In genomic region chr1:164699815-164700491, GRCh38 we compare ENCODE assay signal across 15 cellular contexts.
DNase-seq lines count a peak whose midpoint lies in the region; ATAC-seq, FAIRE-seq and TF ChIP-seq lines count a peak whose summit lies in the region.
"Had no signal": no experiment of that assay in that cellular context is flagged by ENCODE, and none has a peak within 500 bp of the region (broad histone marks: within the 10 kb centered on the region; RNA-seq: fewer than 3 reads in every experiment).

No MANE protein-coding gene starts in this region.

- dilution Hi-C loops in keratinocyte (cut with MboI; ENCODE audit: extremely low pct_ligation_motif_present, low sequenced_read_pairs) = no loop called here

- H3K14ac ChIP-seq in H1 (ENCODE audit: insufficient read length) = no peak overlapping the region

- H3K27me3 ChIP-seq in H1 (replicated peaks in 1 of 4; ENCODE audit: control insufficient read depth in 3 of 4, extremely low read depth in 1 of 4, insufficient read depth in 3 of 4, low read length in 3 of 4) = no peaks in the 10 kb centered on the region
- no peaks in the 10 kb centered on the region for H3K27me3 ChIP-seq in keratinocyte (ENCODE audit: control insufficient read depth, extremely low read depth, insufficient read depth, low read length)

- DNase-seq in NB4 (ENCODE audit: low read depth) (peak; percentile 29), H1 (ENCODE audit: low read depth in 1 of 2, low spot score in 2 of 2) (no peak), keratinocyte (ENCODE audit: low read depth, low spot score) (no peak), superior temporal gyrus (ENCODE audit: extremely low spot score) (peak; percentile 58), mesenteric fat pad (ENCODE audit: low spot score) (no peak), SHP77 (lab: John Stamatoyannopoulos, UW) (no peak), 8988T (no peak)
- DNase-seq: activated CD4-positive, alpha-beta T cell treated with anti-CD3 and anti-CD28 coated beads, Interleukin-2, amount 10 ng/mL, durations not matched to agents 24 days and 14 days; cortex of kidney; DMS79 treated with DMSO at 0.1 percent for 48 hours; mesendoderm; NCI-H187 treated with DMSO at 0.1 percent for 48 hours; T-helper 9 cell had no signal

- H4K20me1 ChIP-seq in H1 (replicated peaks in 1 of 2; ENCODE audit: control insufficient read depth in 1 of 2, insufficient read depth in 2 of 2, low read length in 2 of 2) (peaks cover 7 to 9% of the 10 kb centered on the region in 2 experiments), keratinocyte (ENCODE audit: control insufficient read depth, extremely low read depth, insufficient read depth, low read length) (no peaks in the 10 kb centered on the region)

- H2AFZ ChIP-seq in H1 (ENCODE audit: low read length) = no peak overlapping the region
- peak overlapping the region; percentile 65 for H2AFZ ChIP-seq in keratinocyte (ENCODE audit: control insufficient read depth, low read length)

- ATAC-seq in GM18861 (IDR thresholded peaks at IDR 0.05; ENCODE audit: unreplicated experiment) = no peak

- H3K79me1 ChIP-seq in H1 (ENCODE audit: low read depth, low read length) = peaks cover 9% of the 10 kb centered on the region

- no peaks in the 10 kb centered on the region for H3K23me2 ChIP-seq in H1 (ENCODE audit: low read depth, low read length)

- H3K27ac ChIP-seq in H1 (ENCODE audit: low read depth, low read length) (no peak overlapping the region), keratinocyte (ENCODE audit: control insufficient read depth, insufficient read depth, low read length) (no peak overlapping the region)
- H3K27ac ChIP-seq: BLaER1 treated with 17β-estradiol and CSF1 and Interleukin-3, amounts not matched to agents 10 nM and 100 nM had no signal

- FAIRE-seq in H1 (lab: Jason Lieb, UNC) (no peak), keratinocyte (lab: Jason Lieb, UNC) (no peak)

- H2BK5ac ChIP-seq in H1 (ENCODE audit: low read depth, low read length) = no peak overlapping the region

- H4K8ac ChIP-seq in H1 (ENCODE audit: extremely low read depth, insufficient read depth, low read length) = no peak overlapping the region

- H2AK5ac ChIP-seq in H1 (ENCODE audit: low read depth, low read length) = peak overlapping the region; percentile 70; the same call in 1 of the 2 replicates

- H3K9me3 ChIP-seq in H1 (ENCODE audit: insufficient read depth in 2 of 2, low read depth in 1 of 2, low read length in 1 of 2) = no peaks in the 10 kb centered on the region
- no peaks in the 10 kb centered on the region for H3K9me3 ChIP-seq in keratinocyte (ENCODE audit: control insufficient read depth, low read depth, low read length)
- H3K9me3 ChIP-seq: BLaER1 treated with 17β-estradiol and CSF1 and Interleukin-3, amounts not matched to agents 10 nM and 100 nM had no signal

- 93% methylated on average over 17 of the region's 17 CpGs; no CpG with 5 or more reads in 1 of the 2 experiments for WGBS in H1 (ENCODE audit: extremely low coverage in 1 of 2, insufficient coverage in 1 of 2, insufficient read length in 1 of 2, insufficient replicate concordance in 2 of 2, low coverage in 1 of 2, low lambda C conversion rate in 2 of 2, missing lambda C conversion rate in 1 of 2), 2 experiments

- H3K4me3 ChIP-seq in NB4 (ENCODE audit: low read depth, low read length) (no peak overlapping the region), H1 (ENCODE audit: extremely low read depth in 1 of 4, insufficient read depth in 2 of 4, low read depth in 3 of 4, low read length in 4 of 4) (no peak overlapping the region), keratinocyte (ENCODE audit: control insufficient read depth in 2 of 3, extremely low read depth in 1 of 3, insufficient read depth in 2 of 3, low read depth in 1 of 3, low read length in 3 of 3) (no peak overlapping the region)
- H3K4me3 ChIP-seq: BLaER1 treated with 17β-estradiol and CSF1 and Interleukin-3, amounts not matched to agents 10 nM and 100 nM had no signal

- H4K5ac ChIP-seq in H1 (ENCODE audit: insufficient read length, low read depth, low read length) = no peak overlapping the region

- TF ChIP-seq CTCF in NB4 (IDR thresholded peaks at IDR 0.05; ENCODE audit: low read depth, low read length) = no peak
- no peak for TF ChIP-seq CTCF in H1 (IDR thresholded peaks at IDR 0.05; ENCODE audit: control extremely low read depth in 1 of 3, insufficient read depth in 1 of 3, low read depth in 1 of 3, low read length in 3 of 3)
- TF ChIP-seq CTCF in keratinocyte (optimal IDR thresholded peaks at IDR 0.05 in 1 of 3, IDR thresholded peaks at IDR 0.05 in 1 of 3, conservative IDR thresholded peaks at IDR 0.05 in 1 of 3; ENCODE audit: extremely low read depth in 1 of 3, insufficient read depth in 2 of 3, low read length in 3 of 3) = no peak

- POLR2A ChIA-PET in H1 (lab: Charles Lee; ENCODE audit: partially characterized antibody) = no interaction called here

- H4K91ac ChIP-seq in H1 (replicated peaks; ENCODE audit: insufficient read length, low read length) = no peak overlapping the region

- no peak overlapping the region for H2BK15ac ChIP-seq in H1 (ENCODE audit: low read length)

- H3K4me2 ChIP-seq in H1 (ENCODE audit: insufficient read depth in 1 of 2, low read depth in 2 of 2, low read length in 2 of 2) (no peak overlapping the region), keratinocyte (ENCODE audit: control insufficient read depth, extremely low read depth, insufficient read depth, low read depth, low read length) (peak overlapping the region; percentile 6)
- H3K4me2 ChIP-seq: BLaER1 treated with 17β-estradiol and CSF1 and Interleukin-3, amounts not matched to agents 10 nM and 100 nM had no signal

- H3K4ac ChIP-seq in H1 (replicated peaks; ENCODE audit: insufficient read length, low read depth, low read length) = no peak overlapping the region

- peaks cover 0 to 11% (median 9%) of the 10 kb centered on the region in 4 experiments; a peak in 5 of 7 replicates for H3K4me1 ChIP-seq in H1 (replicated peaks in 1 of 4; ENCODE audit: control insufficient read depth in 3 of 4, insufficient read depth in 4 of 4, low read length in 3 of 4)
- H3K4me1 ChIP-seq in keratinocyte (ENCODE audit: control insufficient read depth, extremely low read depth, insufficient read depth, low read length) = peaks cover 36% of the 10 kb centered on the region
- H3K4me1 ChIP-seq: BLaER1 treated with 17β-estradiol and CSF1 and Interleukin-3, amounts not matched to agents 10 nM and 100 nM had no signal

- H3K9ac ChIP-seq in H1 (replicated peaks in 1 of 4; ENCODE audit: extremely low read depth in 1 of 4, low read depth in 3 of 4, low read length in 3 of 4) (no peak overlapping the region), keratinocyte (ENCODE audit: control insufficient read depth, extremely low read depth, insufficient read depth, low read length) (no peak overlapping the region)
- H3K9ac ChIP-seq: BLaER1 treated with 17β-estradiol and CSF1 and Interleukin-3, amounts not matched to agents 10 nM and 100 nM had no signal

- no peak for TF ChIP-seq POLR2A in NB4 (IDR thresholded peaks at IDR 0.05; ENCODE audit: extremely low read depth, insufficient read length)
- TF ChIP-seq POLR2A in H1 (IDR thresholded peaks at IDR 0.05; ENCODE audit: control extremely low read depth in 1 of 2, low read depth in 2 of 2, low read length in 2 of 2) = no peak

- H3K18ac ChIP-seq in H1 (ENCODE audit: extremely low read depth, low read length) = peak overlapping the region; percentile 34; the same call in 1 of the 2 replicates

- CTCF ChIA-PET in H1 (lab: Charles Lee; ENCODE audit: partially characterized antibody) = interaction anchor here (1.6 to 9.5 kb wide), 3 partner anchors 27 to 85 kb away, joined by 3 to 64 read pairs (median 30); no protein-coding TSS in a partner anchor

- no peak overlapping the region for H3K23ac ChIP-seq in H1 (ENCODE audit: insufficient read length)

- TF ChIP-seq RAD21 in H1 (IDR thresholded peaks at IDR 0.05 in 1 of 2, conservative IDR thresholded peaks at IDR 0.05 in 1 of 2; ENCODE audit: low read depth in 2 of 2, low read length in 2 of 2) = no peak

- no peak overlapping the region for H2BK20ac ChIP-seq in H1 (ENCODE audit: low read length)

- H3K79me2 ChIP-seq in H1 (ENCODE audit: control insufficient read depth in 1 of 2, insufficient read depth in 2 of 2, low read length in 2 of 2) (peaks cover 6 to 98% of the 10 kb centered on the region in 2 experiments; a peak in 3 of 4 replicates), keratinocyte (ENCODE audit: control insufficient read depth, insufficient read depth, low read length) (no peaks in the 10 kb centered on the region)

- H3K36me3 ChIP-seq in H1 (ENCODE audit: control insufficient read depth in 2 of 4, insufficient read depth in 4 of 4, low read length in 3 of 4) (no peaks in the 10 kb centered on the region), keratinocyte (ENCODE audit: control insufficient read depth in 2 of 2, extremely low read depth in 1 of 2, insufficient read depth in 2 of 2, low read length in 2 of 2) (no peaks in the 10 kb centered on the region)

- TF ChIP-seq EP300 in H1 (IDR thresholded peaks at IDR 0.05; ENCODE audit: borderline replicate concordance in 1 of 2, low read depth in 2 of 2, low read length in 2 of 2) = no peak

- H2BK12ac ChIP-seq in H1 (ENCODE audit: low read depth, low read length) = no peak overlapping the region

- no peaks in the 10 kb centered on the region for H3K9me1 ChIP-seq in keratinocyte (ENCODE audit: control insufficient read depth, extremely low read depth, insufficient read depth, low read length)

- no peak overlapping the region for H2BK120ac ChIP-seq in H1 (replicated peaks; ENCODE audit: low read depth, low read length)

- no peak overlapping the region for H3K56ac ChIP-seq in H1 (replicated peaks; ENCODE audit: insufficient read length, low read depth, low read length)

TF ChIP-seq in H1, 55 proteins besides CTCF, POLR2A, EP300 and RAD21:
- TF ChIP-seq TBP (IDR thresholded peaks at IDR 0.05; ENCODE audit: low read depth, low read length) = no peak
- no peak for TF ChIP-seq CHD1 (IDR thresholded peaks at IDR 0.05; ENCODE audit: low read depth, low read length)
- TF ChIP-seq SP1 (IDR thresholded peaks at IDR 0.05; ENCODE audit: low read depth, low read length) = no peak
- TF ChIP-seq RBBP5 (IDR thresholded peaks at IDR 0.05; ENCODE audit: borderline replicate concordance, low read depth, low read length) = no peak
- TF ChIP-seq YY1 (IDR thresholded peaks at IDR 0.05; ENCODE audit: low read depth, low read length) = no peak
- no peak for TF ChIP-seq TCF12 (IDR thresholded peaks at IDR 0.05; ENCODE audit: low read depth, low read length)
- no peak for TF ChIP-seq GABPA (IDR thresholded peaks at IDR 0.05; ENCODE audit: borderline replicate concordance, insufficient read depth, low read length)
- TF ChIP-seq RXRA (IDR thresholded peaks at IDR 0.05; ENCODE audit: insufficient read depth, low read depth, low read length) = no peak

Comparison
In these comparisons a context has a peak if more than half of its experiments do, and no peak if none do; other contexts are left out.
1. DNase-seq: peak in NB4 (single experiment) and superior temporal gyrus (single experiment); none in H1 (0 of 2), keratinocyte (single experiment), mesenteric fat pad (single experiment), SHP77 (0 of 2) and 8988T (single experiment).